Comparison of ENCODE assay signal across 26 cellular contexts in genomic region chr6:108330806-108331205, GRCh38.
"Had no signal": no experiment of that assay in that cellular context is flagged by ENCODE, and none has a peak within 500 bp of the region (broad histone marks: within the 10 kb centered on the region; RNA-seq: fewer than 3 reads in every experiment).

No MANE protein-coding gene starts in this region.

- H3K36me3 ChIP-seq: brain microvascular endothelial cell had no signal

- H3K4me3 ChIP-seq: esophagus muscularis mucosa, gastroesophageal sphincter had no signal

- H3K27ac ChIP-seq: brain microvascular endothelial cell, esophagus muscularis mucosa, foreskin keratinocyte, gastroesophageal sphincter had no signal

- H3K4me1 ChIP-seq: esophagus muscularis mucosa, foreskin keratinocyte, gastroesophageal sphincter had no signal

- FAIRE-seq: astrocyte, bronchial epithelial cell had no signal

- H3K9me3 ChIP-seq: esophagus muscularis mucosa, gastroesophageal sphincter had no signal

- ATAC-seq: activated CD4-positive, alpha-beta T cell treated with anti-CD3 and anti-CD28 coated beads for 36 hours; activated CD8-positive, alpha-beta memory T cell treated with anti-CD3 and anti-CD28 coated beads, Interleukin-2, amount 10 ng/mL, durations not matched to agents 7 days and 5 days; activated CD8-positive, alpha-beta T cell treated with anti-CD3 and anti-CD28 coated beads, Interleukin-2, amount 10 ng/mL, durations not matched to agents 7 days and 5 days; activated naive CD4-positive, alpha-beta T cell treated with anti-CD3 and anti-CD28 coated beads, Interleukin-2, amount 50 U/mL, for 72 hours; effector memory CD8-positive, alpha-beta T cell; foreskin keratinocyte; gastroesophageal sphincter had no signal

- H3K27me3 ChIP-seq: brain microvascular endothelial cell, esophagus muscularis mucosa, foreskin keratinocyte, gastroesophageal sphincter had no signal

- DNase-seq: activated CD4-positive, alpha-beta memory T cell treated with anti-CD3 and anti-CD28 coated beads for 36 hours; activated CD4-positive, alpha-beta T cell treated with anti-CD3 and anti-CD28 coated beads for 36 hours; activated CD4-positive, alpha-beta T cell treated with anti-CD3 and anti-CD28 coated beads, Interleukin-2, amount 10 ng/mL, durations not matched to agents 24 days and 14 days; activated CD4-positive, CD25-positive, alpha-beta regulatory T cell; activated CD4-positive, CD25-positive, alpha-beta regulatory T cell treated with anti-CD3 and anti-CD28 coated beads, Interleukin-2, amount 50 U/mL, for 72 hours; activated CD8-positive, alpha-beta memory T cell treated with anti-CD3 and anti-CD28 coated beads, Interleukin-2, amount 10 ng/mL, durations not matched to agents 7 days and 5 days; activated CD8-positive, alpha-beta memory T cell treated with anti-CD3 and anti-CD28 coated beads, Interleukin-2, amount 50 U/mL, for 4 hours; activated CD8-positive, alpha-beta T cell treated with anti-CD3 and anti-CD28 coated beads, Interleukin-2, amount 10 ng/mL, durations not matched to agents 7 days and 5 days; activated effector memory CD4-positive, alpha-beta T cell treated with anti-CD3 and anti-CD28 coated beads, Interleukin-2, amount 50 U/mL, for 16 hours; activated naive CD4-positive, alpha-beta T cell treated with anti-CD3 and anti-CD28 coated beads, Interleukin-2, amount 10 ng/mL, durations not matched to agents 7 days and 5 days; activated naive CD8-positive, alpha-beta T cell treated with anti-CD3 and anti-CD28 coated beads, Interleukin-2, amount 10 ng/mL, durations not matched to agents 7 days and 5 days; activated T-cell treated with anti-CD3 and anti-CD28 coated beads, Interleukin-2, amount 50 U/mL, for 1 hour; activated T-cell treated with anti-CD3 and anti-CD28 coated beads, Interleukin-2, amount 50 U/mL, for 48 hours; brain microvascular endothelial cell; cortex of kidney; dermis blood vessel endothelial cell; effector CD4-positive, alpha-beta T cell; effector memory CD8-positive, alpha-beta T cell; erythroblast; foreskin keratinocyte; T-helper 2 cell had no signal
